18 cellular contexts compared by ENCODE assay signal in genomic region chr7:27423290-27423689, GRCh38.
DNase-seq lines count a peak whose midpoint lies in the region; ATAC-seq and TF ChIP-seq lines count a peak whose summit lies in the region.
"Had no signal": no experiment of that assay in that cellular context is flagged by ENCODE, and none has a peak within 500 bp of the region (broad histone marks: within the 10 kb centered on the region; RNA-seq: fewer than 3 reads in every experiment).

No MANE protein-coding gene starts in this region.

- H3K4me1 ChIP-seq in Panc1 (ENCODE audit: control insufficient read depth, insufficient read depth, low read length) (peaks cover 20% of the 10 kb centered on the region), mesenchymal stem cell (ENCODE audit: control insufficient read depth, insufficient read depth, low read depth, low read length) (peaks cover 2% of the 10 kb centered on the region), testis (no peaks in the 10 kb centered on the region)
- H3K4me1 ChIP-seq: BE2C, SJCRH30 had no signal

- no peak overlapping the region for H4K8ac ChIP-seq in mesenchymal stem cell (ENCODE audit: low read length)

- H3K14ac ChIP-seq in mesenchymal stem cell (ENCODE audit: low read length in 2 of 2) = no peak overlapping the region

- no peak overlapping the region for H2BK15ac ChIP-seq in mesenchymal stem cell (ENCODE audit: low read depth, poor library complexity, severe bottlenecking)

- no peak overlapping the region for H3K18ac ChIP-seq in mesenchymal stem cell (ENCODE audit: low read depth in 1 of 2, low read length in 2 of 2)

- H3K23ac ChIP-seq in mesenchymal stem cell (ENCODE audit: low read length in 2 of 2) = no peak overlapping the region

- no TSS peak for BruUV-seq in Panc1 (replicated peaks; lab: Mats Ljungman, UMichigan)

- intact Hi-C loops in Panc1 (cut with micrococcal nuclease; ENCODE audit: unreplicated experiment) (no loop called here), testis (cut with DNase I; ENCODE audit: low total_unique reads) (no loop called here)

- no peaks in the 10 kb centered on the region for H3K36me3 ChIP-seq in Panc1 (ENCODE audit: control insufficient read depth, insufficient read depth, low read length)
- H3K36me3 ChIP-seq in mesenchymal stem cell (ENCODE audit: control insufficient read depth in 1 of 2, insufficient read depth in 2 of 2, low read depth in 1 of 2, low read length in 2 of 2) = no peaks in the 10 kb centered on the region
- no peaks in the 10 kb centered on the region for H3K36me3 ChIP-seq in testis (ENCODE audit: low read depth, missing control alignments)
- H3K36me3 ChIP-seq: BE2C, SJCRH30, thoracic aorta had no signal

- DNase-seq in DMS53 treated with DMSO at 0.1 percent for 48 hours (lab: John Stamatoyannopoulos, UW; ENCODE audit: unreplicated experiment) (peak; percentile 4), Panc1 (ENCODE audit: low read depth, low spot score) (no peak), epithelial cell of prostate (ENCODE audit: low read depth, low spot score) (peak; percentile 84), retinal pigment epithelial cell (ENCODE audit: low read depth) (peak; percentile 3), SHP77 (lab: John Stamatoyannopoulos, UW) (no peak), mesenchymal stem cell (no peak), testis (no peak)
- DNase-seq: activated CD4-positive, alpha-beta T cell treated with anti-CD3 and anti-CD28 coated beads, Interleukin-2, amount 50 U/mL, for 1 hour; activated naive CD4-positive, alpha-beta T cell treated with Interleukin-2 at 50 U/mL for 16 hours; BE2C; hypothalamus; KG1; NCI-H1436; SJCRH30; stimulated activated CD4-positive, alpha-beta T cell treated with anti-CD3 and anti-CD28 coated beads, Interleukin-4, amount 100 ng/mL, for 1 hour; T-helper 9 cell had no signal

- H3K27me3 ChIP-seq in Panc1 (ENCODE audit: control insufficient read depth, insufficient read depth, low read length) (no peaks in the 10 kb centered on the region; the same call in 1 of the 2 replicates), mesenchymal stem cell (ENCODE audit: control insufficient read depth in 1 of 2, insufficient read depth in 1 of 2, low read length in 2 of 2) (peaks cover 3 to 18% of the 10 kb centered on the region in 2 experiments), testis (no peaks in the 10 kb centered on the region)
- H3K27me3 ChIP-seq: BE2C, SJCRH30 had no signal

- no peaks in the 10 kb centered on the region for H3K9me3 ChIP-seq in Panc1 (ENCODE audit: control insufficient read depth, insufficient read depth, low read depth, low read length)
- H3K9me3 ChIP-seq in mesenchymal stem cell (ENCODE audit: control insufficient read depth, low read length) = no peaks in the 10 kb centered on the region
- no peaks in the 10 kb centered on the region for H3K9me3 ChIP-seq in testis
- H3K9me3 ChIP-seq: BE2C, SJCRH30, thoracic aorta had no signal

- 0 out of 2 replicates have a peak overlapping the region, but pooled peaks have one; percentile 3 for H3K27ac ChIP-seq in Panc1 (ENCODE audit: low read length)
- H3K27ac ChIP-seq in epithelial cell of prostate = peak overlapping the region; percentile 2
- H3K27ac ChIP-seq in mesenchymal stem cell (ENCODE audit: low read length, poor library complexity, severe bottlenecking) = no peak overlapping the region
- no peak overlapping the region for H3K27ac ChIP-seq in testis
- H3K27ac ChIP-seq: SJCRH30, thoracic aorta had no signal

- H3K4me2 ChIP-seq in mesenchymal stem cell (ENCODE audit: low read length, poor library complexity, severe bottlenecking) = no peak overlapping the region

- H3K4ac ChIP-seq in mesenchymal stem cell (ENCODE audit: low read depth in 1 of 2, low read length in 2 of 2) = no peak overlapping the region

- POLR2A ChIA-PET in Panc1 (lab: Charles Lee) = no interaction called here

- TF ChIP-seq POLR2A in testis (IDR thresholded peaks at IDR 0.05) = no peak

- H3K9ac ChIP-seq in mesenchymal stem cell (ENCODE audit: low read length) = no peak overlapping the region

- peak; percentile 62 for ATAC-seq in Panc1
- ATAC-seq in HG02970 (IDR thresholded peaks at IDR 0.05; ENCODE audit: low FRiP score, unreplicated experiment) = no peak

- WGBS in mesenchymal stem cell = 86% methylated on average over 8 of the region's 8 CpGs
- 84 to 89% methylated on average over 8 of the region's 8 CpGs for WGBS in testis, 2 donors

- no peaks in the 10 kb centered on the region for H3K79me1 ChIP-seq in mesenchymal stem cell (replicated peaks; ENCODE audit: low read length, poor library complexity, severe bottlenecking)

- H2BK5ac ChIP-seq in mesenchymal stem cell (ENCODE audit: low read depth, low read length, poor library complexity, severe bottlenecking) = no peak overlapping the region

- H2AFZ ChIP-seq in mesenchymal stem cell (ENCODE audit: low read depth, low read length) = no peak overlapping the region

- CTCF ChIA-PET in Panc1 (lab: Charles Lee) = no interaction called here

- in situ Hi-C loops in Panc1 (cut with HindIII; ENCODE audit: low pct_unique_long_range_greater_than_20kb, low sequenced_read_pairs) = no loop called here

- H2AK5ac ChIP-seq in mesenchymal stem cell (ENCODE audit: low read length, severe bottlenecking) = no peak overlapping the region

- H2BK120ac ChIP-seq in mesenchymal stem cell (ENCODE audit: low read depth, low read length) = no peak overlapping the region

- TF ChIP-seq CTCF in Panc1 (IDR thresholded peaks at IDR 0.05) (no peak), retinal pigment epithelial cell (conservative IDR thresholded peaks at IDR 0.05; ENCODE audit: low read depth, low read length) (no peak), testis (IDR thresholded peaks at IDR 0.05) (no peak)

- H3K4me3 ChIP-seq in Panc1 (ENCODE audit: low read depth in 2 of 2, low read length in 2 of 2) (no peak overlapping the region), retinal pigment epithelial cell (ENCODE audit: low read length) (no peak overlapping the region), mesenchymal stem cell (ENCODE audit: insufficient read depth in 1 of 2, low read depth in 1 of 2, low read length in 2 of 2) (no peak overlapping the region), testis (no peak overlapping the region)
- H3K4me3 ChIP-seq: SJCRH30, thoracic aorta had no signal

- no peak overlapping the region for H2BK12ac ChIP-seq in mesenchymal stem cell (ENCODE audit: low read length in 2 of 2)

- H4K91ac ChIP-seq in mesenchymal stem cell (ENCODE audit: low read length) = no peak overlapping the region

Comparison
In these comparisons a context has a peak if more than half of its experiments do, and no peak if none do; other contexts are left out.
1. DNase-seq: peak in DMS53 treated with DMSO at 0.1 percent for 48 hours (single experiment), epithelial cell of prostate (single experiment) and retinal pigment epithelial cell (single experiment); none in Panc1 (single experiment), SHP77 (0 of 2), mesenchymal stem cell (single experiment) and testis (single experiment).
2. H3K27ac ChIP-seq: peak in Panc1 (single experiment) and epithelial cell of prostate (single experiment); none in mesenchymal stem cell (single experiment) and testis (0 of 2).